Comparison of ENCODE assay signal across 8 cellular contexts in genomic region chr4:98260047-98260578, GRCh38. TPM values are rescaled to one million over a fixed set of nuclear protein-coding genes. Genes with fewer than 3 reads are reported as not detected.
DNase-seq lines count a peak whose midpoint lies in the region; ATAC-seq and TF ChIP-seq lines count a peak whose summit lies in the region.

No MANE protein-coding gene starts in this region.

- ATAC-seq in HG02938 (IDR thresholded peaks at IDR 0.05; ENCODE audit: unreplicated experiment), result peak; percentile 17
- peak; percentile 10 to 26 for ATAC-seq in activated naive CD4-positive, alpha-beta T cell treated with anti-CD3 and anti-CD28 coated beads, Interleukin-2, amount 50 U/mL, for 72 hours
- ATAC-seq in Right ventricle myocardium superior (ENCODE audit: poor library complexity), result peak; percentile 42

- peak; percentile 3 to 24 for DNase-seq in stimulated activated CD4-positive, alpha-beta T cell treated with anti-CD3 and anti-CD28 coated beads, Interleukin-12 subunit alpha, Interleukin-12 subunit beta, amount 100 ng/mL, for 24 hours (ENCODE audit: low read depth in 2 of 2)
- DNase-seq in stimulated activated CD4-positive, alpha-beta T cell treated with anti-CD3 and anti-CD28 coated beads, Interleukin-4, amount 100 ng/mL, for 4 hours, result no peak
- DNase-seq in NCI-H2107 treated with DMSO at 0.1 percent for 48 hours (lab: John Stamatoyannopoulos, UW; ENCODE audit: unreplicated experiment) (peak; percentile 14), Right ventricle myocardium superior (no peak), ovary (peak; percentile 48 to 73 (median 66)), NCI-H2196 (lab: John Stamatoyannopoulos, UW; ENCODE audit: unreplicated experiment) (no peak)
- DNase-seq in activated naive CD4-positive, alpha-beta T cell treated with anti-CD3 and anti-CD28 coated beads, Interleukin-2, amount 50 U/mL, for 72 hours (ENCODE audit: low spot score in 2 of 2), result peak; percentile 41 to 71

- no peaks in the 10 kb centered on the region for H3K9me3 ChIP-seq in ovary

- H3K36me3 ChIP-seq in ovary, result no peaks in the 10 kb centered on the region

- H3K27ac ChIP-seq in ovary, result peak overlapping the region; percentile 85 to 95

- H3K27me3 ChIP-seq in ovary, result no peaks in the 10 kb centered on the region

- intact Hi-C loops in Right ventricle myocardium superior (cut with DNase I) (loop anchor here (10.0 kb wide), 1 partner anchor 115 kb away; the partner anchor contains the start of gene STPG2), ovary (cut with DNase I) (no loop called here)

- peaks cover 4% of the 10 kb centered on the region for H3K4me1 ChIP-seq in ovary (ENCODE audit: insufficient read depth)

- H3K4me3 ChIP-seq in ovary, result peak overlapping the region; percentile 92

- TF ChIP-seq POLR2A in ovary (IDR thresholded peaks at IDR 0.05), result no peak

- no peak for TF ChIP-seq EP300 in ovary (IDR thresholded peaks at IDR 0.05)

- 1% methylated on average over 24 of the region's 24 CpGs for WGBS in ovary, 3 donors

- peak overlapping the region; percentile 94 for H3K27ac Mint-ChIP-seq in activated naive CD4-positive, alpha-beta T cell treated with anti-CD3 and anti-CD28 coated beads, Interleukin-2, amount 50 U/mL, for 72 hours

- peaks cover 14 to 20% of the 10 kb centered on the region in 2 donors for H3K36me3 Mint-ChIP-seq in activated naive CD4-positive, alpha-beta T cell treated with anti-CD3 and anti-CD28 coated beads, Interleukin-2, amount 50 U/mL, for 72 hours

- no peaks in the 10 kb centered on the region for H3K9me3 Mint-ChIP-seq in activated naive CD4-positive, alpha-beta T cell treated with anti-CD3 and anti-CD28 coated beads, Interleukin-2, amount 50 U/mL, for 72 hours

- TF ChIP-seq CTCF in ovary (IDR thresholded peaks at IDR 0.05), result no peak

RNA-seq across cellular contexts. Expression of gene RAP1GDS1, which starts 1.1 kb away (rescaled TPM):
- total RNA-seq in activated naive CD4-positive, alpha-beta T cell treated with anti-CD3 and anti-CD28 coated beads, Interleukin-2, amount 50 U/mL, for 72 hours, result 10 to 100 TPM; 41.0 to 58.7 TPM
- total RNA-seq in Right ventricle myocardium superior (10.5 TPM), ovary (10 to 100 TPM; 14.7 to 40.9 (median 24.9) TPM)
- polyA plus RNA-seq in ovary, result 10 to 100 TPM; 12.6 to 32.6 TPM

Comparison
In these comparisons a context has a peak if more than half of its experiments do, and no peak if none do; other contexts are left out.
1. DNase-seq: peak in stimulated activated CD4-positive, alpha-beta T cell treated with anti-CD3 and anti-CD28 coated beads, Interleukin-12 subunit alpha, Interleukin-12 subunit beta, amount 100 ng/mL, for 24 hours (2 of 2), NCI-H2107 treated with DMSO at 0.1 percent for 48 hours (single experiment), activated naive CD4-positive, alpha-beta T cell treated with anti-CD3 and anti-CD28 coated beads, Interleukin-2, amount 50 U/mL, for 72 hours (2 of 2) and ovary (5 of 5); none in stimulated activated CD4-positive, alpha-beta T cell treated with anti-CD3 and anti-CD28 coated beads, Interleukin-4, amount 100 ng/mL, for 4 hours (0 of 2), Right ventricle myocardium superior (single experiment) and NCI-H2196 (single experiment).
2. Peak in every context shown above with its lines, with median percentiles within 50 percentile points of each other: ATAC-seq.